Comparison of ENCODE assay signal across 23 cellular contexts in genomic region chr17:45747907-45748306, GRCh38. TPM values are rescaled to one million over a fixed set of nuclear protein-coding genes. Genes with fewer than 3 reads are reported as not detected.
DNase-seq lines count a peak whose midpoint lies in the region; ATAC-seq and TF ChIP-seq lines count a peak whose summit lies in the region.
"Had no signal": no experiment of that assay in that cellular context is flagged by ENCODE, and none has a peak within 500 bp of the region (broad histone marks: within the 10 kb centered on the region; RNA-seq: fewer than 3 reads in every experiment).

No MANE protein-coding gene starts in this region.

- ATAC-seq in HG02588 (IDR thresholded peaks at IDR 0.05; ENCODE audit: unreplicated experiment) (no peak), omental fat pad (ENCODE audit: low FRiP score) (no peak)
- ATAC-seq: HepG2 had no signal

- TF ChIP-seq EP300 in sigmoid colon (IDR thresholded peaks at IDR 0.05) = no peak

- H2AK5ac ChIP-seq in mesendoderm (ENCODE audit: low read length) = no peak overlapping the region

- intact Hi-C loops in sigmoid colon (cut with DNase I) = no loop called here

- no peaks in the 10 kb centered on the region for H3K79me1 ChIP-seq in mesendoderm (ENCODE audit: low read length)

- no peak overlapping the region for H4K8ac ChIP-seq in mesendoderm (ENCODE audit: low read depth, low read length)

- no CpG with 5 or more reads among the region's 5 CpGs for WGBS in mesendoderm (ENCODE audit: extremely low coverage, insufficient coverage, low lambda C conversion rate)
- WGBS in sigmoid colon, 2 donors = 56 to 57% methylated on average over 5 of the region's 5 CpGs

- H3K4me1 ChIP-seq in mesendoderm (ENCODE audit: control insufficient read depth, low read depth, low read length) = no peaks in the 10 kb centered on the region
- no peaks in the 10 kb centered on the region for H3K4me1 ChIP-seq in sigmoid colon

- H2BK15ac ChIP-seq in mesendoderm (replicated peaks; ENCODE audit: low read depth) = no peak overlapping the region

- no peak overlapping the region for H2BK5ac ChIP-seq in mesendoderm (ENCODE audit: low read length)

- H3K27ac ChIP-seq in mesendoderm (ENCODE audit: low read depth, low read length) (no peak overlapping the region), sigmoid colon (no peak overlapping the region)
- H3K27ac ChIP-seq: BLaER1 treated with 17β-estradiol and CSF1 and Interleukin-3, amounts not matched to agents 10 nM and 100 nM; HL-60; RWPE1 had no signal

- no peak overlapping the region for H3K56ac ChIP-seq in mesendoderm (ENCODE audit: low read length)

- H3K27me3 ChIP-seq in mesendoderm (ENCODE audit: insufficient read depth, low read length, poor library complexity) (no peaks in the 10 kb centered on the region), sigmoid colon (peaks cover 0 to 52% (median 9%) of the 10 kb centered on the region in 3 donors)

- no peak overlapping the region for H3K4me2 ChIP-seq in mesendoderm (ENCODE audit: low read length)
- H3K4me2 ChIP-seq: SK-N-SH had no signal

- DNase-seq in NCI-H1694 (lab: John Stamatoyannopoulos, UW) (peak; percentile 84), NCI-H69 (lab: John Stamatoyannopoulos, UW) (peak; percentile 72), mesendoderm (no peak), sigmoid colon (peak; percentile 48), GM13976 (ENCODE audit: low spot score) (no peak), omental fat pad (ENCODE audit: low spot score) (no peak)
- no peak for DNase-seq in activated CD4-positive, alpha-beta T cell treated with anti-CD3 and anti-CD28 coated beads, Interleukin-2, amount 50 U/mL, for 4 hours
- DNase-seq: CD4-positive, alpha-beta memory T cell; KBM-7; MM.1S; NCI-H1048; NCI-H2081 treated with DMSO at 0.1 percent for 48 hours; NCI-H446 treated with DMSO at 0.1 percent for 48 hours; NCI-H526 treated with DMSO at 0.1 percent for 48 hours; NK-92 treated with Interleukin-12 subunit alpha and Interleukin-12 subunit beta, amount 100 ng/mL, for 24 hours; SHP77 treated with DMSO at 0.1 percent for 48 hours; SK-N-SH had no signal

- TF ChIP-seq POLR2A in sigmoid colon (IDR thresholded peaks at IDR 0.05) = no peak

- H3K36me3 ChIP-seq in mesendoderm (ENCODE audit: control insufficient read depth, insufficient read depth, low read length) (no peaks in the 10 kb centered on the region), sigmoid colon (no peaks in the 10 kb centered on the region)
- H3K36me3 ChIP-seq: BLaER1 treated with 17β-estradiol and CSF1 and Interleukin-3, amounts not matched to agents 10 nM and 100 nM had no signal

- H3K4me3 ChIP-seq in mesendoderm (ENCODE audit: low read length) = no peak overlapping the region
- no peak overlapping the region for H3K4me3 ChIP-seq in sigmoid colon
- H3K4me3 ChIP-seq: BLaER1 treated with 17β-estradiol and CSF1 and Interleukin-3, amounts not matched to agents 10 nM and 100 nM had no signal

- no peak overlapping the region for H3K18ac ChIP-seq in mesendoderm (ENCODE audit: low read length)

- H3K9me3 ChIP-seq in sigmoid colon = no peaks in the 10 kb centered on the region
- H3K9me3 ChIP-seq: SK-N-SH had no signal

- H3K4ac ChIP-seq in mesendoderm (ENCODE audit: low read depth, low read length) = no peak overlapping the region

- H3K9ac ChIP-seq in mesendoderm (ENCODE audit: low read length) = no peak overlapping the region
- H3K9ac ChIP-seq: BLaER1 treated with 17β-estradiol and CSF1 and Interleukin-3, amounts not matched to agents 10 nM and 100 nM; SK-N-SH had no signal

- H2BK120ac ChIP-seq in mesendoderm (ENCODE audit: low read depth, low read length) = no peak overlapping the region

- H3K23ac ChIP-seq in mesendoderm (ENCODE audit: low read length) = peak overlapping the region; percentile 45

- TF ChIP-seq CTCF in sigmoid colon (IDR thresholded peaks at IDR 0.05) = no peak
- no peak for TF ChIP-seq CTCF in GM13976 (IDR thresholded peaks at IDR 0.05; ENCODE audit: borderline replicate concordance, control extremely low read depth, extremely low read depth, insufficient read depth, missing control alignments)
- no peak for TF ChIP-seq CTCF in omental fat pad (IDR thresholded peaks at IDR 0.05)

- in situ Hi-C loops in GM13976 (cut with MboI; ENCODE audit: low sequenced_read_pairs, unreplicated experiment) = no loop called here

- H3K79me2 ChIP-seq in mesendoderm (ENCODE audit: control insufficient read depth, insufficient read depth, low read length) = no peaks in the 10 kb centered on the region

- H4K5ac ChIP-seq in mesendoderm (ENCODE audit: low read length) = no peak overlapping the region

RNA-seq across cellular contexts. Expression of gene CRHR1, which starts 36.2 kb away (rescaled TPM):
- 0.13 TPM for polyA plus RNA-seq in mesendoderm (2013, experiment 1 of 2)
- polyA plus RNA-seq in mesendoderm (2013, experiment 2 of 2) = 0.14 TPM
- total RNA-seq in sigmoid colon (under 1 TPM in 1 of 4 donors, not detected in 3; 0.33 TPM), omental fat pad (not detected)
- not detected for polyA plus RNA-seq in sigmoid colon
- total RNA-seq: CD4-positive, alpha-beta memory T cell; HepG2; HT-29 had no signal
- polyA plus RNA-seq: CD4-positive, alpha-beta memory T cell; HepG2 had no signal

Comparison
In these comparisons a context has a peak if more than half of its experiments do, and no peak if none do; other contexts are left out.
1. DNase-seq: peak in NCI-H1694 (single experiment), NCI-H69 (single experiment) and sigmoid colon (single experiment); none in mesendoderm (single experiment), GM13976 (single experiment), omental fat pad (single experiment) and activated CD4-positive, alpha-beta T cell treated with anti-CD3 and anti-CD28 coated beads, Interleukin-2, amount 50 U/mL, for 4 hours (0 of 2).